In genomic region chr14:68248481-68249255, GRCh38 we compare ENCODE assay signal across 8 cellular contexts.
DNase-seq lines count a peak whose midpoint lies in the region; ATAC-seq and TF ChIP-seq lines count a peak whose summit lies in the region.

No MANE protein-coding gene starts in this region.

- H3K9me3 ChIP-seq in SJCRH30 (replicated peaks) (no peaks in the 10 kb centered on the region), mucosa of rectum (ENCODE audit: control insufficient read depth in 2 of 2, low read length in 2 of 2) (no peaks in the 10 kb centered on the region), uterus (no peaks in the 10 kb centered on the region)

- peak overlapping the region; percentile 97; the same call in 1 of the 2 replicates for H3K27ac ChIP-seq in SJCRH30
- peak overlapping the region; percentile 58 to 71 for H3K27ac ChIP-seq in mucosa of rectum (ENCODE audit: low read depth in 2 of 2, low read length in 2 of 2)
- peak overlapping the region; percentile 90 to 94 for H3K27ac ChIP-seq in uterus

- TF ChIP-seq CTCF in epithelial cell of esophagus (IDR thresholded peaks at IDR 0.05; ENCODE audit: insufficient read depth, low read depth, low read length, missing control alignments) (peak; percentile 59), uterus (IDR thresholded peaks at IDR 0.05) (peak; percentile 59 to 76 (median 68))

- no peaks in the 10 kb centered on the region for H3K9me3 Mint-ChIP-seq in activated T-cell treated with anti-CD3 and anti-CD28 coated beads, Interleukin-2, amount 50 U/mL, for 24 hours

- H3K36me3 ChIP-seq in SJCRH30 (no peaks in the 10 kb centered on the region), mucosa of rectum (ENCODE audit: control insufficient read depth in 2 of 2, insufficient read depth in 2 of 2, low read length in 2 of 2) (no peaks in the 10 kb centered on the region), uterus (no peaks in the 10 kb centered on the region)

- peaks cover 81% of the 10 kb centered on the region for H3K4me1 ChIP-seq in SJCRH30
- H3K4me1 ChIP-seq in mucosa of rectum (ENCODE audit: control insufficient read depth in 2 of 2, insufficient read depth in 2 of 2, low read length in 2 of 2): peaks cover 35 to 63% of the 10 kb centered on the region in 2 donors
- peaks cover 36 to 43% of the 10 kb centered on the region in 2 donors for H3K4me1 ChIP-seq in uterus

- H3K9ac ChIP-seq in mucosa of rectum (ENCODE audit: low read depth in 1 of 2, low read length in 2 of 2): no peak overlapping the region

- H3K36me3 Mint-ChIP-seq in activated T-cell treated with anti-CD3 and anti-CD28 coated beads, Interleukin-2, amount 50 U/mL, for 24 hours (ENCODE audit: low read depth): no peaks in the 10 kb centered on the region

- H3K27me3 Mint-ChIP-seq in activated T-cell treated with anti-CD3 and anti-CD28 coated beads, Interleukin-2, amount 50 U/mL, for 24 hours: no peaks in the 10 kb centered on the region

- ATAC-seq in GM21381 (IDR thresholded peaks at IDR 0.05; ENCODE audit: unreplicated experiment): no peak

- no peak overlapping the region for H3K27ac Mint-ChIP-seq in activated T-cell treated with anti-CD3 and anti-CD28 coated beads, Interleukin-2, amount 50 U/mL, for 24 hours

- intact Hi-C loops in uterus (cut with DNase I; ENCODE audit: low total_unique reads): loop anchor here (5.0 to 10.0 kb wide), 2 partner anchors 539 to 566 kb away; no protein-coding TSS in a partner anchor

- H3K4me3 Mint-ChIP-seq in activated T-cell treated with anti-CD3 and anti-CD28 coated beads, Interleukin-2, amount 50 U/mL, for 24 hours: no peak overlapping the region

- H3K27me3 ChIP-seq in SJCRH30: no peaks in the 10 kb centered on the region
- no peaks in the 10 kb centered on the region for H3K27me3 ChIP-seq in mucosa of rectum (ENCODE audit: control insufficient read depth in 2 of 2, insufficient read depth in 2 of 2, low read length in 2 of 2)
- no peaks in the 10 kb centered on the region for H3K27me3 ChIP-seq in uterus

- no peak for TF ChIP-seq POLR2A in uterus (IDR thresholded peaks at IDR 0.05)

- H3K4me3 ChIP-seq in SJCRH30 (no peak overlapping the region), epithelial cell of esophagus (ENCODE audit: low read length) (no peak overlapping the region), mucosa of rectum (ENCODE audit: low read length in 2 of 2) (no peak overlapping the region), uterus (no peak overlapping the region)

- H3K4me1 Mint-ChIP-seq in activated T-cell treated with anti-CD3 and anti-CD28 coated beads, Interleukin-2, amount 50 U/mL, for 24 hours (ENCODE audit: low read depth): peaks cover 47% of the 10 kb centered on the region

- peak; percentile 48 for DNase-seq in activated T-cell treated with anti-CD3 and anti-CD28 coated beads, Interleukin-2, amount 50 U/mL, for 24 hours
- no peak for DNase-seq in activated T-cell treated with anti-CD3 and anti-CD28 coated beads for 4 hours
- DNase-seq in LHCN-M2 (ENCODE audit: low read depth): peak; percentile 78
- peak; percentile 46 to 85 for DNase-seq in SJCRH30
- peak; percentile 60 for DNase-seq in epithelial cell of esophagus (ENCODE audit: low read depth)
- DNase-seq in uterus: peak in 1 of 2 donors; percentile 46
